Comparison of ENCODE assay signal across 25 cellular contexts in genomic region chr13:60150538-60150937, GRCh38.
"Had no signal": no experiment of that assay in that cellular context is flagged by ENCODE, and none has a peak within 500 bp of the region (broad histone marks: within the 10 kb centered on the region; RNA-seq: fewer than 3 reads in every experiment).

No MANE protein-coding gene starts in this region.

- H3K4me1 Mint-ChIP-seq: activated naive CD4-positive, alpha-beta T cell treated with anti-CD3 and anti-CD28 coated beads, Interleukin-2, amount 50 U/mL, for 24 hours had no signal

- FAIRE-seq: endometrium, kidney had no signal

- H3K36me3 Mint-ChIP-seq: activated naive CD4-positive, alpha-beta T cell treated with anti-CD3 and anti-CD28 coated beads, Interleukin-2, amount 50 U/mL, for 24 hours; natural killer cell treated with Interleukin-12 subunit alpha and Interleukin-12 subunit beta and Interleukin-15 and Interleukin-18, amount 100 ng/mL, for 72 hours had no signal

- H3K9me3 ChIP-seq: body of pancreas, colonic mucosa, esophagus muscularis mucosa, left ventricle myocardium inferior, right atrium auricular region, transverse colon had no signal

- H3K27me3 Mint-ChIP-seq: activated CD4-positive, alpha-beta memory T cell treated with anti-CD3 and anti-CD28 coated beads for 36 hours; activated naive CD4-positive, alpha-beta T cell treated with anti-CD3 and anti-CD28 coated beads, Interleukin-2, amount 50 U/mL, for 24 hours; progenitor cell of endocrine pancreas had no signal

- ATAC-seq: activated T-cell treated with anti-CD3 and anti-CD28 coated beads, Interleukin-2, amount 50 U/mL, for 4 hours; body of pancreas; natural killer cell treated with Interleukin-12 subunit alpha and Interleukin-12 subunit beta and Interleukin-15 and Interleukin-18, amount 100 ng/mL, for 72 hours had no signal

- H3K27ac ChIP-seq: body of pancreas, colonic mucosa, esophagus muscularis mucosa, left ventricle myocardium inferior, right atrium auricular region, skin epidermis, transverse colon had no signal

- DNase-seq: activated CD4-positive, alpha-beta memory T cell treated with anti-CD3 and anti-CD28 coated beads for 36 hours; activated CD4-positive, alpha-beta T cell treated with anti-CD3 and anti-CD28 coated beads for 1 hour; activated effector memory CD4-positive, alpha-beta T cell treated with Interleukin-2 at 50 U/mL for 16 hours; activated T-cell treated with anti-CD3 and anti-CD28 coated beads, Interleukin-2, amount 50 U/mL, for 4 hours; body of pancreas; central memory CD4-positive, alpha-beta T cell; colonic mucosa; hippocampal formation; kidney; left ventricle myocardium inferior; mesenchymal stem cell; nucleus accumbens; stimulated activated CD4-positive, alpha-beta T cell treated with anti-CD3 and anti-CD28 coated beads, Interleukin-4, amount 100 ng/mL, for 4 hours; stimulated activated CD8-positive, alpha-beta memory T cell treated with anti-CD3 and anti-CD28 coated beads, Interleukin-4, amount 100 ng/mL, for 48 hours; stimulated activated naive CD4-positive, alpha-beta T cell treated with Interleukin-2 at 50 U/mL for 16 hours; substantia nigra; T-helper 9 cell; transverse colon had no signal

- H3K9me3 Mint-ChIP-seq: activated CD4-positive, alpha-beta memory T cell treated with anti-CD3 and anti-CD28 coated beads for 36 hours; activated naive CD4-positive, alpha-beta T cell treated with anti-CD3 and anti-CD28 coated beads, Interleukin-2, amount 50 U/mL, for 24 hours; activated T-cell treated with anti-CD3 and anti-CD28 coated beads, Interleukin-2, amount 50 U/mL, for 4 hours had no signal

- H3K27me3 ChIP-seq: body of pancreas, colonic mucosa, esophagus muscularis mucosa, right atrium auricular region, transverse colon had no signal

- H3K27ac Mint-ChIP-seq: activated CD4-positive, alpha-beta memory T cell treated with anti-CD3 and anti-CD28 coated beads for 36 hours; activated naive CD4-positive, alpha-beta T cell treated with anti-CD3 and anti-CD28 coated beads, Interleukin-2, amount 50 U/mL, for 24 hours; natural killer cell treated with Interleukin-12 subunit alpha and Interleukin-12 subunit beta and Interleukin-15 and Interleukin-18, amount 100 ng/mL, for 72 hours; progenitor cell of endocrine pancreas had no signal

- H3K36me3 ChIP-seq: colonic mucosa, esophagus muscularis mucosa, left ventricle myocardium inferior, right atrium auricular region, transverse colon had no signal

- H3K4me1 ChIP-seq: body of pancreas, colonic mucosa, esophagus muscularis mucosa, left ventricle myocardium inferior, right atrium auricular region had no signal

- H3K4me3 Mint-ChIP-seq: activated CD4-positive, alpha-beta memory T cell treated with anti-CD3 and anti-CD28 coated beads for 36 hours; activated naive CD4-positive, alpha-beta T cell treated with anti-CD3 and anti-CD28 coated beads, Interleukin-2, amount 50 U/mL, for 24 hours; activated T-cell treated with anti-CD3 and anti-CD28 coated beads, Interleukin-2, amount 50 U/mL, for 4 hours; natural killer cell treated with Interleukin-12 subunit alpha and Interleukin-12 subunit beta and Interleukin-15 and Interleukin-18, amount 100 ng/mL, for 72 hours had no signal

- H3K4me3 ChIP-seq: body of pancreas, colonic mucosa, esophagus muscularis mucosa, left ventricle myocardium inferior, right atrium auricular region, skin epidermis, transverse colon had no signal
